ENCODE assay signal across 1 cellular context in the genomic region with DNA sequence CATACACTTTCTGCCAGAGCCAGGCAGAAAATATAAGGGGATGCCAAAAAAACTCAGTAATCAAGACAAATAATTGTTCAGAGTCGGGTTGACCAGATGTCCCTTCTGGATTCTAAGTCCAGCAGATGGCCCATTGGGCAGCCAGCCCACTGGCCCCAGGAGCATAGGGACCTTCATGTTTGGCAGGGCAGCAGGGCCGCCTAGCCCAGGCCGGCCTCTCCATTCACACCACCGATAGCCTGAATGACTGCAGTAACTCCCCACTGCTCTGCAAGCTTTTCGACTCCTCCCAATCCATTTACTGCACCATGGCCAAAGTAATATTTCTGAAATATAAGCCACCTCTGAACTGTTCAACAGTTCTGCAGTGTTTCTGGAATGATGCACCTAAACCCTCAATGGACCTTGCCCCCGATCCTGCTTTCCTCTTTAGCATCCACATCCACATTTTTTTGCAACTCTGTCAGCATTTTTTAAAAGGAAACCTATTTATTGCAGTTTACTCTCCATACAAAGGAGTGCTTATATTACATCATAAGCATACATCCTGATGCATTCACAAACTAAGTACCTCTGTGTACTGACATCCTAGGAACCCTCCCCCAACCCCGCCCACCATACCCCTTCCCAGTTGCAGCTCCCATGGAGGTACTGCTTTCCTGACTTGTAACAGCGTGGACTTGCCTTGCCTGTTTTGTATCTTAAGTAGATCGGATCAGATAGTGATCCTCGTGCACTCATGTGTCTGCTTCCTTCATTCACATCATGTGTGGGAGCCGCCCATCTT.
TF ChIP-seq lines count a peak whose summit lies in the region.

No MANE protein-coding gene starts in this region.

TF ChIP-seq in HepG2, 621 proteins besides CTCF, POLR2A, EP300 and RAD21 (continued from another document and continues in another):
- TF ChIP-seq, protein P1, sequence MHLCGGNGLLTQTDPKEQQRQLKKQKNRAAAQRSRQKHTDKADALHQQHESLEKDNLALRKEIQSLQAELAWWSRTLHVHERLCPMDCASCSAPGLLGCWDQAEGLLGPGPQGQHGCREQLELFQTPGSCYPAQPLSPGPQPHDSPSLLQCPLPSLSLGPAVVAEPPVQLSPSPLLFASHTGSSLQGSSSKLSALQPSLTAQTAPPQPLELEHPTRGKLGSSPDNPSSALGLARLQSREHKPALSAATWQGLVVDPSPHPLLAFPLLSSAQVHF (CRISPR knock-in tag; IDR thresholded peaks at IDR 0.05): no peak
- TF ChIP-seq ZNF260 (CRISPR knock-in tag; IDR thresholded peaks at IDR 0.05; ENCODE audit: borderline replicate concordance, low read depth): no peak
- TF ChIP-seq DNMT1 (CRISPR knock-in tag; IDR thresholded peaks at IDR 0.05): no peak
- peak; percentile 82 for TF ChIP-seq CEBPG (CRISPR knock-in tag; IDR thresholded peaks at IDR 0.05)
- TF ChIP-seq THAP11 (CRISPR knock-in tag; IDR thresholded peaks at IDR 0.05): peak; percentile 77
- TF ChIP-seq SMAD3 (CRISPR knock-in tag; IDR thresholded peaks at IDR 0.05): no peak
- no peak for TF ChIP-seq HNRNPUL1 (IDR thresholded peaks at IDR 0.05; ENCODE audit: low read depth, low read length)
- TF ChIP-seq, protein P2, sequence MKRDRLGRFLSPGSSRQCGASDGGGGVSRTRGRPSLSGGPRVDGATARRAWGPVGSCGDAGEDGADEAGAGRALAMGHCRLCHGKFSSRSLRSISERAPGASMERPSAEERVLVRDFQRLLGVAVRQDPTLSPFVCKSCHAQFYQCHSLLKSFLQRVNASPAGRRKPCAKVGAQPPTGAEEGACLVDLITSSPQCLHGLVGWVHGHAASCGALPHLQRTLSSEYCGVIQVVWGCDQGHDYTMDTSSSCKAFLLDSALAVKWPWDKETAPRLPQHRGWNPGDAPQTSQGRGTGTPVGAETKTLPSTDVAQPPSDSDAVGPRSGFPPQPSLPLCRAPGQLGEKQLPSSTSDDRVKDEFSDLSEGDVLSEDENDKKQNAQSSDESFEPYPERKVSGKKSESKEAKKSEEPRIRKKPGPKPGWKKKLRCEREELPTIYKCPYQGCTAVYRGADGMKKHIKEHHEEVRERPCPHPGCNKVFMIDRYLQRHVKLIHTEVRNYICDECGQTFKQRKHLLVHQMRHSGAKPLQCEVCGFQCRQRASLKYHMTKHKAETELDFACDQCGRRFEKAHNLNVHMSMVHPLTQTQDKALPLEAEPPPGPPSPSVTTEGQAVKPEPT (CRISPR knock-in tag; IDR thresholded peaks at IDR 0.05; ENCODE audit: low read depth): no peak
- no peak for TF ChIP-seq NFE2 (CRISPR knock-in tag; IDR thresholded peaks at IDR 0.05)
- TF ChIP-seq ZNF614 (CRISPR knock-in tag; IDR thresholded peaks at IDR 0.05; ENCODE audit: borderline replicate concordance): peak; percentile 85
- TF ChIP-seq CAMTA2 (CRISPR knock-in tag; IDR thresholded peaks at IDR 0.05; ENCODE audit: borderline replicate concordance): no peak
- TF ChIP-seq WIZ (CRISPR knock-in tag; IDR thresholded peaks at IDR 0.05): no peak
- peak; percentile 43; the same call in 1 of the 2 replicates for TF ChIP-seq FOXA1 (IDR thresholded peaks at IDR 0.05)
- peak; percentile 81 for TF ChIP-seq FOXA1 (CRISPR knock-in tag; IDR thresholded peaks at IDR 0.05)
- TF ChIP-seq CREM (IDR thresholded peaks at IDR 0.05): peak; percentile 67; the same call in 1 of the 2 replicates
- TF ChIP-seq CREM (CRISPR knock-in tag; IDR thresholded peaks at IDR 0.05): no peak
- TF ChIP-seq MTA1 (CRISPR knock-in tag; IDR thresholded peaks at IDR 0.05; ENCODE audit: borderline replicate concordance): no peak
- TF ChIP-seq FOXA3 (CRISPR knock-in tag; IDR thresholded peaks at IDR 0.05): peak; percentile 87
- TF ChIP-seq ZSCAN22 (CRISPR knock-in tag; IDR thresholded peaks at IDR 0.05): no peak
- TF ChIP-seq, protein P3, sequence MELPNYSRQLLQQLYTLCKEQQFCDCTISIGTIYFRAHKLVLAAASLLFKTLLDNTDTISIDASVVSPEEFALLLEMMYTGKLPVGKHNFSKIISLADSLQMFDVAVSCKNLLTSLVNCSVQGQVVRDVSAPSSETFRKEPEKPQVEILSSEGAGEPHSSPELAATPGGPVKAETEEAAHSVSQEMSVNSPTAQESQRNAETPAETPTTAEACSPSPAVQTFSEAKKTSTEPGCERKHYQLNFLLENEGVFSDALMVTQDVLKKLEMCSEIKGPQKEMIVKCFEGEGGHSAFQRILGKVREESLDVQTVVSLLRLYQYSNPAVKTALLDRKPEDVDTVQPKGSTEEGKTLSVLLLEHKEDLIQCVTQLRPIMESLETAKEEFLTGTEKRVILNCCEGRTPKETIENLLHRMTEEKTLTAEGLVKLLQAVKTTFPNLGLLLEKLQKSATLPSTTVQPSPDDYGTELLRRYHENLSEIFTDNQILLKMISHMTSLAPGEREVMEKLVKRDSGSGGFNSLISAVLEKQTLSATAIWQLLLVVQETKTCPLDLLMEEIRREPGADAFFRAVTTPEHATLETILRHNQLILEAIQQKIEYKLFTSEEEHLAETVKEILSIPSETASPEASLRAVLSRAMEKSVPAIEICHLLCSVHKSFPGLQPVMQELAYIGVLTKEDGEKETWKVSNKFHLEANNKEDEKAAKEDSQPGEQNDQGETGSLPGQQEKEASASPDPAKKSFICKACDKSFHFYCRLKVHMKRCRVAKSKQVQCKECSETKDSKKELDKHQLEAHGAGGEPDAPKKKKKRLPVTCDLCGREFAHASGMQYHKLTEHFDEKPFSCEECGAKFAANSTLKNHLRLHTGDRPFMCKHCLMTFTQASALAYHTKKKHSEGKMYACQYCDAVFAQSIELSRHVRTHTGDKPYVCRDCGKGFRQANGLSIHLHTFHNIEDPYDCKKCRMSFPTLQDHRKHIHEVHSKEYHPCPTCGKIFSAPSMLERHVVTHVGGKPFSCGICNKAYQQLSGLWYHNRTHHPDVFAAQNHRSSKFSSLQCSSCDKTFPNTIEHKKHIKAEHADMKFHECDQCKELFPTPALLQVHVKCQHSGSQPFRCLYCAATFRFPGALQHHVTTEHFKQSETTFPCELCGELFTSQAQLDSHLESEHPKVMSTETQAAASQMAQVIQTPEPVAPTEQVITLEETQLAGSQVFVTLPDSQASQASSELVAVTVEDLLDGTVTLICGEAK (IDR thresholded peaks at IDR 0.05): no peak
- TF ChIP-seq, protein P3 (CRISPR knock-in tag; IDR thresholded peaks at IDR 0.05): no peak; the same call in 1 of the 2 replicates
- no peak for TF ChIP-seq AGO2 (optimal IDR thresholded peaks at IDR 0.05; ENCODE audit: low read depth, low read length)
- TF ChIP-seq, protein P4, sequence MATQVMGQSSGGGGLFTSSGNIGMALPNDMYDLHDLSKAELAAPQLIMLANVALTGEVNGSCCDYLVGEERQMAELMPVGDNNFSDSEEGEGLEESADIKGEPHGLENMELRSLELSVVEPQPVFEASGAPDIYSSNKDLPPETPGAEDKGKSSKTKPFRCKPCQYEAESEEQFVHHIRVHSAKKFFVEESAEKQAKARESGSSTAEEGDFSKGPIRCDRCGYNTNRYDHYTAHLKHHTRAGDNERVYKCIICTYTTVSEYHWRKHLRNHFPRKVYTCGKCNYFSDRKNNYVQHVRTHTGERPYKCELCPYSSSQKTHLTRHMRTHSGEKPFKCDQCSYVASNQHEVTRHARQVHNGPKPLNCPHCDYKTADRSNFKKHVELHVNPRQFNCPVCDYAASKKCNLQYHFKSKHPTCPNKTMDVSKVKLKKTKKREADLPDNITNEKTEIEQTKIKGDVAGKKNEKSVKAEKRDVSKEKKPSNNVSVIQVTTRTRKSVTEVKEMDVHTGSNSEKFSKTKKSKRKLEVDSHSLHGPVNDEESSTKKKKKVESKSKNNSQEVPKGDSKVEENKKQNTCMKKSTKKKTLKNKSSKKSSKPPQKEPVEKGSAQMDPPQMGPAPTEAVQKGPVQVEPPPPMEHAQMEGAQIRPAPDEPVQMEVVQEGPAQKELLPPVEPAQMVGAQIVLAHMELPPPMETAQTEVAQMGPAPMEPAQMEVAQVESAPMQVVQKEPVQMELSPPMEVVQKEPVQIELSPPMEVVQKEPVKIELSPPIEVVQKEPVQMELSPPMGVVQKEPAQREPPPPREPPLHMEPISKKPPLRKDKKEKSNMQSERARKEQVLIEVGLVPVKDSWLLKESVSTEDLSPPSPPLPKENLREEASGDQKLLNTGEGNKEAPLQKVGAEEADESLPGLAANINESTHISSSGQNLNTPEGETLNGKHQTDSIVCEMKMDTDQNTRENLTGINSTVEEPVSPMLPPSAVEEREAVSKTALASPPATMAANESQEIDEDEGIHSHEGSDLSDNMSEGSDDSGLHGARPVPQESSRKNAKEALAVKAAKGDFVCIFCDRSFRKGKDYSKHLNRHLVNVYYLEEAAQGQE (IDR thresholded peaks at IDR 0.05; ENCODE audit: borderline replicate concordance in 1 of 2, low read depth in 1 of 2, low read length in 2 of 2): no peak
- peak; percentile 82 for TF ChIP-seq KDM1A (CRISPR knock-in tag; IDR thresholded peaks at IDR 0.05)
- no peak for TF ChIP-seq ZNF703 (CRISPR knock-in tag; IDR thresholded peaks at IDR 0.05; ENCODE audit: borderline replicate concordance)
- TF ChIP-seq, protein P5, sequence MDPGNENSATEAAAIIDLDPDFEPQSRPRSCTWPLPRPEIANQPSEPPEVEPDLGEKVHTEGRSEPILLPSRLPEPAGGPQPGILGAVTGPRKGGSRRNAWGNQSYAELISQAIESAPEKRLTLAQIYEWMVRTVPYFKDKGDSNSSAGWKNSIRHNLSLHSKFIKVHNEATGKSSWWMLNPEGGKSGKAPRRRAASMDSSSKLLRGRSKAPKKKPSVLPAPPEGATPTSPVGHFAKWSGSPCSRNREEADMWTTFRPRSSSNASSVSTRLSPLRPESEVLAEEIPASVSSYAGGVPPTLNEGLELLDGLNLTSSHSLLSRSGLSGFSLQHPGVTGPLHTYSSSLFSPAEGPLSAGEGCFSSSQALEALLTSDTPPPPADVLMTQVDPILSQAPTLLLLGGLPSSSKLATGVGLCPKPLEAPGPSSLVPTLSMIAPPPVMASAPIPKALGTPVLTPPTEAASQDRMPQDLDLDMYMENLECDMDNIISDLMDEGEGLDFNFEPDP (CRISPR knock-in tag; conservative IDR thresholded peaks at IDR 0.05): no peak
- no peak for TF ChIP-seq RNF2 (conservative IDR thresholded peaks at IDR 0.05; ENCODE audit: low read depth)
- TF ChIP-seq ZNF75D (CRISPR knock-in tag; IDR thresholded peaks at IDR 0.05; ENCODE audit: borderline replicate concordance): no peak
- TF ChIP-seq ZNF136 (CRISPR knock-in tag; IDR thresholded peaks at IDR 0.05; ENCODE audit: low read depth): no peak; the same call in 1 of the 2 replicates
- TF ChIP-seq ZNF572 (CRISPR knock-in tag; IDR thresholded peaks at IDR 0.05): no peak
- TF ChIP-seq ZNF788 (CRISPR knock-in tag; IDR thresholded peaks at IDR 0.05; ENCODE audit: borderline replicate concordance): no peak
- TF ChIP-seq, protein P6, sequence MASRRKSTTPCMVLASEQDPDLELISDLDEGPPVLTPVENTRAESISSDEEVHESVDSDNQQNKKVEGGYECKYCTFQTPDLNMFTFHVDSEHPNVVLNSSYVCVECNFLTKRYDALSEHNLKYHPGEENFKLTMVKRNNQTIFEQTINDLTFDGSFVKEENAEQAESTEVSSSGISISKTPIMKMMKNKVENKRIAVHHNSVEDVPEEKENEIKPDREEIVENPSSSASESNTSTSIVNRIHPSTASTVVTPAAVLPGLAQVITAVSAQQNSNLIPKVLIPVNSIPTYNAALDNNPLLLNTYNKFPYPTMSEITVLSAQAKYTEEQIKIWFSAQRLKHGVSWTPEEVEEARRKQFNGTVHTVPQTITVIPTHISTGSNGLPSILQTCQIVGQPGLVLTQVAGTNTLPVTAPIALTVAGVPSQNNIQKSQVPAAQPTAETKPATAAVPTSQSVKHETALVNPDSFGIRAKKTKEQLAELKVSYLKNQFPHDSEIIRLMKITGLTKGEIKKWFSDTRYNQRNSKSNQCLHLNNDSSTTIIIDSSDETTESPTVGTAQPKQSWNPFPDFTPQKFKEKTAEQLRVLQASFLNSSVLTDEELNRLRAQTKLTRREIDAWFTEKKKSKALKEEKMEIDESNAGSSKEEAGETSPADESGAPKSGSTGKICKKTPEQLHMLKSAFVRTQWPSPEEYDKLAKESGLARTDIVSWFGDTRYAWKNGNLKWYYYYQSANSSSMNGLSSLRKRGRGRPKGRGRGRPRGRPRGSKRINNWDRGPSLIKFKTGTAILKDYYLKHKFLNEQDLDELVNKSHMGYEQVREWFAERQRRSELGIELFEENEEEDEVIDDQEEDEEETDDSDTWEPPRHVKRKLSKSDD (CRISPR knock-in tag; IDR thresholded peaks at IDR 0.05; ENCODE audit: low read depth): peak; percentile 79; the same call in 1 of the 2 replicates
- TF ChIP-seq, protein P7, sequence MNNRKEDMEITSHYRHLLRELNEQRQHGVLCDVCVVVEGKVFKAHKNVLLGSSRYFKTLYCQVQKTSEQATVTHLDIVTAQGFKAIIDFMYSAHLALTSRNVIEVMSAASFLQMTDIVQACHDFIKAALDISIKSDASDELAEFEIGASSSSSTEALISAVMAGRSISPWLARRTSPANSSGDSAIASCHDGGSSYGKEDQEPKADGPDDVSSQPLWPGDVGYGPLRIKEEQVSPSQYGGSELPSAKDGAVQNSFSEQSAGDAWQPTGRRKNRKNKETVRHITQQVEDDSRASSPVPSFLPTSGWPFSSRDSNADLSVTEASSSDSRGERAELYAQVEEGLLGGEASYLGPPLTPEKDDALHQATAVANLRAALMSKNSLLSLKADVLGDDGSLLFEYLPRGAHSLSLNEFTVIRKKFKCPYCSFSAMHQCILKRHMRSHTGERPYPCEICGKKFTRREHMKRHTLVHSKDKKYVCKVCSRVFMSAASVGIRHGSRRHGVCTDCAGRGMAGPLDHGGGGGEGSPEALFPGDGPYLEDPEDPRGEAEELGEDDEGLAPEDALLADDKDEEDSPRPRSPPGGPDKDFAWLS (CRISPR knock-in tag; IDR thresholded peaks at IDR 0.05; ENCODE audit: borderline replicate concordance): no peak
- TF ChIP-seq RORA (CRISPR knock-in tag; IDR thresholded peaks at IDR 0.05): no peak
